24 cellular contexts compared by ENCODE assay signal in the genomic region with DNA sequence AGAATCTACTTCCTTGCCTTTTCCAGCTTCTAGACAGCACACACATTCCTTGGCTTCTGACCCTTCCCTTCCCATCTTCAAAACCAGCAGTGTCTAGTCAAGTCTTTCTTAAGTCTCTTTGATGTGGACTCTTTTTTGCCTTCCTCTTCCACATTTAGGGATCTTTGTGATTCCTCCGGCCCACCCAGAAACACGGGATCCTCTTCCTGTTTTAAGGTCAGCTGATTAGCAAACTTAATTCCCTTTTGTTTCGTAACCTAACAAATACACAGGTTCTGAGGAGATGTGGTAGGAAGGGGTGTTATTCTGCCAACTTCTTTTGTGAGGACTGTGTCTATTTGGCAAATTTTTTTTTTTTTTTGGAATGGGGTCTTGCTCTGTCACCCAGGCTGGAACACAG. TPM values are rescaled to one million over a fixed set of nuclear protein-coding genes. Genes with fewer than 3 reads are reported as not detected.
DNase-seq lines count a peak whose midpoint lies in the region; ATAC-seq, FAIRE-seq and TF ChIP-seq lines count a peak whose summit lies in the region.
"Had no signal": no experiment of that assay in that cellular context is flagged by ENCODE, and none has a peak within 500 bp of the region (broad histone marks: within the 10 kb centered on the region; RNA-seq: fewer than 3 reads in every experiment).

No MANE protein-coding gene starts in this region.

- H3K9ac ChIP-seq in subcutaneous abdominal adipose tissue (ENCODE audit: low read length in 5 of 5) = no peak overlapping the region
- H3K9ac ChIP-seq: SK-N-SH had no signal

- no peaks in the 10 kb centered on the region for H3K27me3 ChIP-seq in SJSA1 (replicated peaks)
- no peaks in the 10 kb centered on the region for H3K27me3 ChIP-seq in left lung
- no peaks in the 10 kb centered on the region for H3K27me3 ChIP-seq in subcutaneous abdominal adipose tissue (ENCODE audit: control insufficient read depth in 5 of 5, insufficient read depth in 4 of 5, low read length in 5 of 5)
- no peaks in the 10 kb centered on the region for H3K27me3 ChIP-seq in small intestine (ENCODE audit: control insufficient read depth in 2 of 2, insufficient read depth in 2 of 2, low read length in 2 of 2)
- H3K27me3 ChIP-seq: tibial artery had no signal

- intact Hi-C loops in Calu3 (cut with micrococcal nuclease; ENCODE audit: unreplicated experiment) = loop anchor here (5.0 kb wide), 2 partner anchors 49 to 179 kb away; a partner anchor contains a TSS
- intact Hi-C loops in left lung (cut with DNase I) = no loop called here

- BruUV-seq in Calu3 (replicated peaks; lab: Mats Ljungman, UMichigan) = TSS peak; percentile 2

- ATAC-seq in left lung = no peak
- ATAC-seq: activated CD4-positive, CD25-positive, alpha-beta regulatory T cell treated with anti-CD3 and anti-CD28 coated beads, Interleukin-2, amount 50 U/mL, for 24 hours; activated T-helper 17 cell treated with anti-CD3 and anti-CD28 coated beads, Interleukin-2, amount 50 U/mL, for 72 hours; right cardiac atrium had no signal

- H3K27me3 Mint-ChIP-seq in Calu3 (ENCODE audit: unreplicated experiment) = no peaks in the 10 kb centered on the region
- H3K27me3 Mint-ChIP-seq: activated T-helper 17 cell treated with anti-CD3 and anti-CD28 coated beads, Interleukin-2, amount 50 U/mL, for 72 hours had no signal

- H3K9me3 Mint-ChIP-seq in Calu3 (ENCODE audit: low read depth, unreplicated experiment) = no peaks in the 10 kb centered on the region
- H3K9me3 Mint-ChIP-seq: activated T-helper 17 cell treated with anti-CD3 and anti-CD28 coated beads, Interleukin-2, amount 50 U/mL, for 72 hours had no signal

- H3K27ac ChIP-seq in SJSA1 = peak overlapping the region; percentile 93; the same call in 1 of the 2 replicates
- H3K27ac ChIP-seq in left lung = peak overlapping the region; percentile 50 to 81
- peak overlapping the region; percentile 86 for H3K27ac ChIP-seq in subcutaneous abdominal adipose tissue (ENCODE audit: low read depth, low read length)
- H3K27ac ChIP-seq in small intestine (ENCODE audit: low read depth in 1 of 2, low read length in 1 of 2) = peak overlapping the region in 1 of 2 donors; percentile 61
- H3K27ac ChIP-seq: tibial artery had no signal

- H3K9me3 ChIP-seq in SJSA1 (replicated peaks) (no peaks in the 10 kb centered on the region), left lung (no peaks in the 10 kb centered on the region), subcutaneous abdominal adipose tissue (ENCODE audit: control insufficient read depth in 5 of 5, low read length in 5 of 5) (no peaks in the 10 kb centered on the region), small intestine (ENCODE audit: control insufficient read depth, low read depth) (no peaks in the 10 kb centered on the region)
- H3K9me3 ChIP-seq: SK-N-SH, tibial artery had no signal

- no peak for DNase-seq in Calu3
- DNase-seq in SJSA1 (ENCODE audit: low read depth in 1 of 2, low spot score in 2 of 2) = no peak
- DNase-seq in left lung = no peak
- DNase-seq in frontal cortex (ENCODE audit: low spot score in 2 of 2) = no peak
- DNase-seq in DMS 273 treated with DMSO at 0.1 percent for 48 hours (lab: John Stamatoyannopoulos, UW) = no peak
- no peak for DNase-seq in stimulated activated CD4-positive, alpha-beta T cell treated with anti-CD3 and anti-CD28 coated beads, Interleukin-2, amount 100 ng/mL, for 24 hours
- DNase-seq in small intestine = no peak
- DNase-seq: DND-41; H7; hypothalamus; islet precursor cell; NCI-H2029 treated with DMSO at 0.1 percent for 48 hours; NCI-H446 treated with DMSO at 0.1 percent for 48 hours; NK-92 treated with Interleukin-12 subunit alpha and Interleukin-12 subunit beta, amount 100 ng/mL, for 24 hours; right cardiac atrium; RPMI8226; SK-N-SH; T1000; tibial artery had no signal

- no peak overlapping the region for H3K4me3 Mint-ChIP-seq in Calu3 (ENCODE audit: low read depth, unreplicated experiment)
- H3K4me3 Mint-ChIP-seq: activated T-helper 17 cell treated with anti-CD3 and anti-CD28 coated beads, Interleukin-2, amount 50 U/mL, for 72 hours had no signal

- H3K4me1 Mint-ChIP-seq in Calu3 (ENCODE audit: low read depth, unreplicated experiment) = peaks cover 34% of the 10 kb centered on the region

- H3K36me3 Mint-ChIP-seq in Calu3 (ENCODE audit: insufficient read depth, unreplicated experiment) = peaks cover 78% of the 10 kb centered on the region

- peak overlapping the region; percentile 30 for H3K27ac Mint-ChIP-seq in Calu3 (ENCODE audit: unreplicated experiment)
- H3K27ac Mint-ChIP-seq: activated T-helper 17 cell treated with anti-CD3 and anti-CD28 coated beads, Interleukin-2, amount 50 U/mL, for 72 hours had no signal

- H3K36me3 ChIP-seq in SJSA1 (peaks cover 81% of the 10 kb centered on the region), left lung (peaks cover 0 to 86% of the 10 kb centered on the region in 2 donors), subcutaneous abdominal adipose tissue (ENCODE audit: control insufficient read depth in 5 of 5, insufficient read depth in 5 of 5, low read length in 5 of 5) (peaks cover 5 to 57% (median 31%) of the 10 kb centered on the region in 5 donors), small intestine (ENCODE audit: control insufficient read depth in 2 of 2, insufficient read depth in 2 of 2, low read length in 2 of 2) (peaks cover 5 to 6% of the 10 kb centered on the region in 2 donors)

- H3K4me3 ChIP-seq in SJSA1 (no peak overlapping the region), left lung (no peak overlapping the region), subcutaneous abdominal adipose tissue (ENCODE audit: low read depth in 1 of 5, low read length in 5 of 5) (no peak overlapping the region), small intestine (ENCODE audit: low read depth in 1 of 2, low read length in 2 of 2) (no peak overlapping the region)
- H3K4me3 ChIP-seq: tibial artery had no signal

- FAIRE-seq in frontal cortex (lab: Jason Lieb, UNC) (no peak), small intestine (lab: Jason Lieb, UNC) (no peak)
- FAIRE-seq: colon, GM12892 had no signal

- TF ChIP-seq CTCF in Calu3 (IDR thresholded peaks at IDR 0.05; ENCODE audit: unreplicated experiment) = no peak
- no peak for TF ChIP-seq CTCF in left lung (IDR thresholded peaks at IDR 0.05)

- 83 to 88% (median 86%) methylated on average over 3 of the region's 3 CpGs for WGBS in small intestine, 3 donors

- H3K4me1 ChIP-seq in SJSA1 (replicated peaks) = peaks cover 62% of the 10 kb centered on the region
- peaks cover 10 to 40% of the 10 kb centered on the region in 2 donors for H3K4me1 ChIP-seq in left lung
- H3K4me1 ChIP-seq in subcutaneous abdominal adipose tissue (ENCODE audit: control insufficient read depth in 5 of 5, insufficient read depth in 5 of 5, low read length in 5 of 5) = peaks cover 11 to 62% (median 44%) of the 10 kb centered on the region in 5 donors
- peaks cover 0 to 8% of the 10 kb centered on the region in 2 donors for H3K4me1 ChIP-seq in small intestine (ENCODE audit: control insufficient read depth in 2 of 2, insufficient read depth in 1 of 2, low read depth in 1 of 2, low read length in 1 of 2)

- CTCF ChIA-PET in Calu3 (lab: Charles Lee) = interaction anchor here (0.7 to 0.9 kb wide), 2 partner anchors 19 to 181 kb away, joined by 3 to 6 read pairs; a partner anchor contains a TSS

RNA-seq across cellular contexts. Expression of a gene that starts 14.8 kb away (rescaled TPM):
- total RNA-seq in Calu3 (2022) = 84.9 and 99.0 TPM in 2 replicates
- 23.1 and 46.2 TPM in 2 replicates for total RNA-seq in SJSA1 (2014; rRNA removed; shearing (Covaris generic))
- 10 to 100 TPM; 12.5 to 18.6 TPM for total RNA-seq in left lung
- 20.0 TPM for total RNA-seq in frontal cortex
- polyA plus RNA-seq in small intestine = 10 to 100 TPM in 1 of 3 donors, 1 to 10 TPM in 2; 9.6 to 18.4 (median 9.7) TPM

RNA-seq across cellular contexts. Expression of a gene that starts 14.9 kb away (rescaled TPM):
- 42.5 and 43.2 TPM in 2 replicates for total RNA-seq in Calu3 (2022)
- total RNA-seq in SJSA1 (2014; rRNA removed; shearing (Covaris generic)) = 1.8 and 10.5 TPM in 2 replicates
- total RNA-seq in left lung = 10 to 100 TPM in 1 of 2 donors, 1 to 10 TPM in 1; 8.0 to 13.4 TPM
- total RNA-seq in frontal cortex = 10.2 TPM
- 1 to 10 TPM; 1.1 to 7.1 (median 3.0) TPM for polyA plus RNA-seq in small intestine
